27 cellular contexts compared by ENCODE assay signal in the genomic region with DNA sequence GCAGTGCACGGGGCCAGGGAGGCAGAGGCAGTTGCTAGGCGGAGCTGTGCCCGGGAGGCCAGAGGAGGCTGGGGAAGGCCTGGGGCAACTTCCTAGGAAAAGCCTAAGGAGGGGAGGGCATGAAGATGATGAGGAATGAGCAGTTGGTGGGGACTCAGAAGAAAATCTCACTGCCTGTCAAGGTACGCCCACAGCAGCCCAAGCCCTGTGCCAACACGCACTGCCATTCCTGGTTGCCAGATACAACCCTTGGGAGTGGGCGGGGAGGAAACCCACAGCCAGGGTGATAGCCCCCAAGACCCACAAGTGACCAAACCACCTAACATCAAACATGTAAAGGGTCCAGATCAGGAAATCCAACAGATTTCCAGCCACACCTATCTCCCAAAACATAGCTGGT. TPM values are rescaled to one million over a fixed set of nuclear protein-coding genes. Genes with fewer than 3 reads are reported as not detected.
"Had no signal": no experiment of that assay in that cellular context is flagged by ENCODE, and none has a peak within 500 bp of the region (broad histone marks: within the 10 kb centered on the region; RNA-seq: fewer than 3 reads in every experiment).

No MANE protein-coding gene starts in this region.

- H3K36me3 ChIP-seq: colonic mucosa, esophagus muscularis mucosa, gastroesophageal sphincter, heart left ventricle, neural progenitor cell, sigmoid colon, stomach, thyroid gland, vagina had no signal

- DNase-seq: colonic mucosa; dermis blood vessel endothelial cell; effector memory CD4-positive, alpha-beta T cell; foreskin keratinocyte; heart left ventricle; mesenchymal stem cell; midbrain; naive thymus-derived CD4-positive, alpha-beta T cell; nucleus accumbens; psoas muscle; right cardiac atrium; sigmoid colon; stimulated activated CD4-positive, alpha-beta T cell treated with anti-CD3 and anti-CD28 coated beads, Interleukin-2, amount 100 ng/mL, for 48 hours; stimulated activated naive CD4-positive, alpha-beta T cell treated with Interleukin-2 at 50 U/mL for 16 hours; stomach; thyroid gland; trophoblast cell had no signal

- H3K27ac Mint-ChIP-seq: nephron had no signal

- H3K4me1 ChIP-seq: foreskin keratinocyte, psoas muscle had no signal

- H3K27ac ChIP-seq: colonic mucosa, esophagus muscularis mucosa, foreskin keratinocyte, gastroesophageal sphincter, heart left ventricle, hepatocyte, neural progenitor cell, psoas muscle, sigmoid colon, stomach, thyroid gland, vagina had no signal

- H3K27me3 ChIP-seq: colonic mucosa, hepatocyte, neural progenitor cell, thyroid gland, vagina had no signal

- H3K9me3 ChIP-seq: colonic mucosa, esophagus muscularis mucosa, gastroesophageal sphincter, heart left ventricle, psoas muscle, sigmoid colon, stomach, thyroid gland, vagina had no signal

- H3K4me3 Mint-ChIP-seq: naive thymus-derived CD4-positive, alpha-beta T cell; nephron; neural progenitor cell had no signal

- H3K9me3 Mint-ChIP-seq: naive thymus-derived CD4-positive, alpha-beta T cell; nephron; neural progenitor cell had no signal

- ATAC-seq: foreskin keratinocyte; gastroesophageal sphincter; heart left ventricle; left lobe of liver; naive thymus-derived CD4-positive, alpha-beta T cell; psoas muscle had no signal

- H3K36me3 Mint-ChIP-seq: neural progenitor cell had no signal

- H3K4me3 ChIP-seq: colonic mucosa, esophagus muscularis mucosa, gastroesophageal sphincter, heart left ventricle, hepatocyte, neural progenitor cell, psoas muscle, sigmoid colon, stomach, thyroid gland, vagina had no signal

RNA-seq across cellular contexts. Expression of a gene that starts 36.2 kb away (rescaled TPM):
- total RNA-seq: endothelial cell of umbilical vein, epithelial cell of proximal tubule, osteocyte had no signal
- polyA plus RNA-seq: endothelial cell of umbilical vein had no signal
